16 cellular contexts compared by ENCODE assay signal in the genomic region with DNA sequence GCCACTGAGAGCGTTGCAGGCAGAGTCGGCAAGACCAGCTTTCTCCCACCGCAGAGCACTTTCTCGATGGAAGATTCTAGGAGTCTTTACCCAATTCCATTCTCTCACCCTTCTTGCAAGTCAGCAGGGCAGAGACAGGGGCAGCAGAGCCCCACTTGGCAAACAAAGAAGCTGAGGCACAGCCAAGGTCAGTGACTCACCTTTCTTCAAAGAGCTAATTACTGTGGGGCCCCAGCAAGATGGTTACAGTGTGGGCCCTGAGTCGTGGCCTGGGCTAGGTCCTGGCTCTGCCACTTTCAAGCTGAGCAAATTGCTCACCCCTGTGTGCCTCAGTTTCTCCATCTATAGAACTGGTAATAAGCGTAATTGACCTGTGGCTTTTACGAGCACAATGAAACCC.
"Had no signal": no experiment of that assay in that cellular context is flagged by ENCODE, and none has a peak within 500 bp of the region (broad histone marks: within the 10 kb centered on the region; RNA-seq: fewer than 3 reads in every experiment).

No MANE protein-coding gene starts in this region.

- ATAC-seq: activated T-cell treated with anti-CD3 and anti-CD28 coated beads, Interleukin-2, amount 50 U/mL, for 4 hours; heart left ventricle; left colon; stimulated activated naive B cell treated with anti-CD40 and anti-IgM and Interleukin-4, amounts not matched to agents 10 μg/mL and 1 μg/mL and 100 μg/mL, for 72 hours; T-helper 17 cell had no signal

- H3K4me3 ChIP-seq: heart left ventricle, testis had no signal

- H3K9me3 ChIP-seq: heart left ventricle, testis had no signal

- DNase-seq: activated CD4-positive, alpha-beta T cell treated with anti-CD3 and anti-CD28 coated beads for 4 hours; activated CD4-positive, alpha-beta T cell treated with anti-CD3 and anti-CD28 coated beads, Interleukin-2, amount 50 U/mL, for 48 hours; activated CD4-positive, CD25-positive, alpha-beta regulatory T cell; activated CD8-positive, alpha-beta memory T cell treated with anti-CD3 and anti-CD28 coated beads, Interleukin-2, amount 50 U/mL, for 48 hours; activated naive CD4-positive, alpha-beta T cell treated with Interleukin-2 at 50 U/mL for 16 hours; activated T-cell treated with anti-CD3 and anti-CD28 coated beads, Interleukin-2, amount 50 U/mL, for 4 hours; heart left ventricle; islet precursor cell; left colon; mesenchymal stem cell; occipital lobe; stimulated activated CD4-positive, alpha-beta T cell treated with anti-CD3 and anti-CD28 coated beads, Interleukin-2, amount 100 ng/mL, for 48 hours; stimulated activated CD8-positive, alpha-beta memory T cell treated with anti-CD3 and anti-CD28 coated beads, Interleukin-4, amount 100 ng/mL, for 48 hours; stimulated activated naive B cell treated with anti-CD40 and anti-IgM and Interleukin-4, amounts not matched to agents 10 μg/mL and 1 μg/mL and 100 μg/mL, for 72 hours; T-helper 17 cell; testis had no signal

- H3K4me1 ChIP-seq: heart left ventricle, testis had no signal

- H3K27ac ChIP-seq: heart left ventricle, testis had no signal

- H3K27me3 ChIP-seq: testis had no signal

- H3K36me3 ChIP-seq: heart left ventricle had no signal
